In the genomic region with DNA sequence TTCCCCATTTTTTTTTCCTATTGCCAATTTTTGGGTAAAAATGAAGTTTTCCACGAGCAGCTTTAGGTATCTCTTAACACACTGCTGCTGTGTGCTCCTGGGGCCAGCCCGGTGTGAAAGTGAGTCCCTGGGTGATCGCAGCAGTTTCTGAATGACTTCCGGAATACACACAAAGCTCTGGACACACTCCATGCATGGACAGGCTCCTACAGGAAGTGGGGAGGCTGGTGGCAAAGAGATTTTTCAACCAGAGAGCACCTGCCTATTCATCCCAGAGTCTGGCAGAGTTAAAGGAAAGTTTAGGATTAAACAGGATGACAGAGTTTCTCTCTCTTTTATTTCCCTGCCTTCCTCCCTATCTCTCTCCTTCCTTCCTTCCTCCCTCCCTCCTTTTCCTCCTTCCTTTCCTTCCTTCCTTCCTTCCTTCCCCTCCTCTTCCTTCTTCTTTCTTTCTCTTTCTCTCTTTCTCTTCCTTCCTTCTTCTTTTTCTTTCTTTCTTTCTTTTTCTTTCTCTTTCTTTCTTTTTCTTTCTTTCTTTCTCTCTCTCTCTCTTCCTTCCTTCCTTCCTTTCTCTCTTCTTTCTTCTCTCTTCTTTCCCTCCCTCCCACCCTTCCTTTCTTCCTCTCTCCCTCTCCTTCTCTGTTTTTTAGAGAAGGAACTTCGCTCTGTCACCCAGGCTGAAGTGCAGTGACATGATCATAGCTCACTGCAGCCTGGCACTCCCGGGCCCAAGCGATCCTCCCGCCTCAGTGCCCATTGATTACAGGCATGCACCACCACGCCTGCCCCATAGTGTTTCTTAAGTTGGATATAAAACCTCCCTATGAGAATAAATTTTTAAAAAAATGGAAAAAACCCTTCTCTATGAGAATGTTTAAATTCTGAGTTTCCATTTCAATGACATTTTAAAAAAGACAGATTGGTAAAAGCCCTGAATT, we compare ENCODE assay signal across 9 cellular contexts. TPM values are rescaled to one million over a fixed set of nuclear protein-coding genes. Genes with fewer than 3 reads are reported as not detected.
DNase-seq lines count a peak whose midpoint lies in the region; ATAC-seq, FAIRE-seq and TF ChIP-seq lines count a peak whose summit lies in the region.
"Had no signal": no experiment of that assay in that cellular context is flagged by ENCODE, and none has a peak within 500 bp of the region (broad histone marks: within the 10 kb centered on the region; RNA-seq: fewer than 3 reads in every experiment).

No MANE protein-coding gene starts in this region.

- no peaks in the 10 kb centered on the region for H3K9me3 ChIP-seq in T-helper 17 cell (ENCODE audit: control insufficient read depth, low read length, poor library complexity, severe bottlenecking)
- H3K9me3 ChIP-seq in smooth muscle cell (replicated peaks; ENCODE audit: low read depth) = no peaks in the 10 kb centered on the region
- no peaks in the 10 kb centered on the region for H3K9me3 ChIP-seq in kidney (ENCODE audit: control insufficient read depth in 1 of 2, low read length in 2 of 2)

- ATAC-seq in GM19395 (IDR thresholded peaks at IDR 0.05; ENCODE audit: unreplicated experiment) (peak; percentile 62), HG03135 (IDR thresholded peaks at IDR 0.05; ENCODE audit: unreplicated experiment) (peak; percentile 62), T-helper 17 cell (no peak)

- no peak for FAIRE-seq in kidney (lab: Jason Lieb, UNC)

- no peaks in the 10 kb centered on the region for H3K9me3 Mint-ChIP-seq in activated CD4-positive, alpha-beta T cell treated with anti-CD3 and anti-CD28 coated beads, Interleukin-2, amount 10 ng/mL, durations not matched to agents 24 days and 14 days
- H3K9me3 Mint-ChIP-seq: activated naive CD4-positive, alpha-beta T cell treated with anti-CD3 and anti-CD28 coated beads for 36 hours had no signal

- H3K9ac ChIP-seq in smooth muscle cell (ENCODE audit: low read depth) = no peak overlapping the region
- no peak overlapping the region for H3K9ac ChIP-seq in kidney (ENCODE audit: low read length in 2 of 2)

- no peak overlapping the region for H3K4me3 ChIP-seq in smooth muscle cell
- no peak overlapping the region for H3K4me3 ChIP-seq in kidney (ENCODE audit: low read length in 2 of 2)

- H3K4me2 ChIP-seq in smooth muscle cell = no peak overlapping the region

- H3K27ac Mint-ChIP-seq in T-helper 17 cell = peak overlapping the region; percentile 41
- no peak overlapping the region for H3K27ac Mint-ChIP-seq in activated CD4-positive, alpha-beta T cell treated with anti-CD3 and anti-CD28 coated beads, Interleukin-2, amount 10 ng/mL, durations not matched to agents 24 days and 14 days
- H3K27ac Mint-ChIP-seq: activated naive CD4-positive, alpha-beta T cell treated with anti-CD3 and anti-CD28 coated beads for 36 hours had no signal

- no peaks in the 10 kb centered on the region for H3K36me3 ChIP-seq in smooth muscle cell (ENCODE audit: low read depth)
- no peaks in the 10 kb centered on the region for H3K36me3 ChIP-seq in kidney (ENCODE audit: control insufficient read depth in 1 of 2, insufficient read depth in 2 of 2, low read length in 2 of 2)

- H3K4me1 Mint-ChIP-seq in T-helper 17 cell = peaks cover 6% of the 10 kb centered on the region
- H3K4me1 Mint-ChIP-seq in activated CD4-positive, alpha-beta T cell treated with anti-CD3 and anti-CD28 coated beads, Interleukin-2, amount 10 ng/mL, durations not matched to agents 24 days and 14 days = no peaks in the 10 kb centered on the region

- no peak overlapping the region for H2AFZ ChIP-seq in smooth muscle cell (ENCODE audit: low read depth)

- TF ChIP-seq CTCF in smooth muscle cell (IDR thresholded peaks at IDR 0.05; ENCODE audit: borderline replicate concordance, insufficient read depth, poor library complexity, severe bottlenecking) (no peak), kidney (IDR thresholded peaks at IDR 0.05; ENCODE audit: borderline replicate concordance, extremely low read depth, insufficient read depth) (no peak)

- H3K27me3 ChIP-seq in smooth muscle cell (ENCODE audit: low read depth) = no peaks in the 10 kb centered on the region

- H3K27me3 Mint-ChIP-seq in T-helper 17 cell = no peaks in the 10 kb centered on the region
- no peaks in the 10 kb centered on the region for H3K27me3 Mint-ChIP-seq in activated CD4-positive, alpha-beta T cell treated with anti-CD3 and anti-CD28 coated beads, Interleukin-2, amount 10 ng/mL, durations not matched to agents 24 days and 14 days

- no peaks in the 10 kb centered on the region for H3K36me3 Mint-ChIP-seq in T-helper 17 cell (ENCODE audit: low read depth)
- no peaks in the 10 kb centered on the region for H3K36me3 Mint-ChIP-seq in activated CD4-positive, alpha-beta T cell treated with anti-CD3 and anti-CD28 coated beads, Interleukin-2, amount 10 ng/mL, durations not matched to agents 24 days and 14 days (ENCODE audit: low read depth)

- no peaks in the 10 kb centered on the region for H3F3A ChIP-seq in smooth muscle cell (ENCODE audit: low read depth)

- 83% methylated on average over 8 of the region's 9 CpGs for WGBS in smooth muscle cell (ENCODE audit: low lambda C conversion rate)

- intact Hi-C loops in activated CD4-positive, alpha-beta T cell treated with anti-CD3 and anti-CD28 coated beads, Interleukin-2, amount 10 ng/mL, durations not matched to agents 24 days and 14 days (cut with micrococcal nuclease) = no loop called here
- intact Hi-C loops in kidney (cut with DNase I) = no loop called here

- H3K79me2 ChIP-seq in smooth muscle cell (ENCODE audit: low read depth) = no peaks in the 10 kb centered on the region

- H3K27ac ChIP-seq in smooth muscle cell (ENCODE audit: low read depth) = peak overlapping the region; percentile 20
- no peak overlapping the region for H3K27ac ChIP-seq in kidney (ENCODE audit: low read depth in 2 of 2, low read length in 2 of 2)

- H4K20me1 ChIP-seq in smooth muscle cell (ENCODE audit: low read depth) = no peaks in the 10 kb centered on the region

- H3K4me3 Mint-ChIP-seq in T-helper 17 cell = no peak overlapping the region
- H3K4me3 Mint-ChIP-seq in activated CD4-positive, alpha-beta T cell treated with anti-CD3 and anti-CD28 coated beads, Interleukin-2, amount 10 ng/mL, durations not matched to agents 24 days and 14 days = no peak overlapping the region
- H3K4me3 Mint-ChIP-seq: activated naive CD4-positive, alpha-beta T cell treated with anti-CD3 and anti-CD28 coated beads for 36 hours had no signal

- H3K4me1 ChIP-seq in smooth muscle cell (ENCODE audit: low read depth) = no peaks in the 10 kb centered on the region
- H3K4me1 ChIP-seq in kidney (ENCODE audit: control insufficient read depth in 1 of 2, insufficient read depth in 1 of 2, low read depth in 1 of 2, low read length in 2 of 2) = peaks cover 0 to 2% of the 10 kb centered on the region in 2 donors

- DNase-seq in T-helper 17 cell = no peak
- no peak for DNase-seq in smooth muscle cell (lab: John Stamatoyannopoulos, UW; ENCODE audit: unreplicated experiment)
- no peak for DNase-seq in activated CD4-positive, alpha-beta T cell treated with anti-CD3 and anti-CD28 coated beads, Interleukin-2, amount 10 ng/mL, durations not matched to agents 24 days and 14 days
- no peak for DNase-seq in SIG-M5 (lab: John Stamatoyannopoulos, UW)
- DNase-seq in kidney = no peak
- DNase-seq: activated naive CD4-positive, alpha-beta T cell treated with anti-CD3 and anti-CD28 coated beads for 36 hours; right cardiac atrium had no signal

RNA-seq across cellular contexts. Expression of a gene that starts 38.7 kb away (rescaled TPM):
- total RNA-seq in T-helper 17 cell (1 to 10 TPM; 3.5 to 3.9 TPM), smooth muscle cell (38.2 and 44.0 TPM in 2 replicates), kidney (17.8 TPM)
- polyA plus RNA-seq in smooth muscle cell (20.8 and 23.6 TPM in 2 replicates), kidney (ENCODE audit: insufficient read depth, low read depth, low replicate concordance) (12.9 TPM)
- total RNA-seq in activated CD4-positive, alpha-beta T cell treated with anti-CD3 and anti-CD28 coated beads, Interleukin-2, amount 10 ng/mL, durations not matched to agents 24 days and 14 days = 5.5 and 6.3 TPM in 2 replicates
